In genomic region chr6:15512126-15512525, GRCh38 we compare ENCODE assay signal across 12 cellular contexts.
A peak's percentile ranks its signal among the peaks of the same experiment; 100 is the strongest.
DNase-seq lines count a peak whose midpoint lies in the region; ATAC-seq, FAIRE-seq and TF ChIP-seq lines count a peak whose summit lies in the region.
"Had no signal": no experiment of that assay in that cellular context is flagged by ENCODE, and none has a peak within 500 bp of the region (broad histone marks: within the 10 kb centered on the region; RNA-seq: fewer than 3 reads in every experiment).

No MANE protein-coding gene starts in this region.

- H3K27ac Mint-ChIP-seq in naive thymus-derived CD8-positive, alpha-beta T cell: peak overlapping the region in 5 of 10 donors; percentile 15 to 85 (median 52)

- H2AK5ac ChIP-seq in H1 (ENCODE audit: low read depth, low read length): no peak overlapping the region

- POLR2A ChIA-PET in H1 (lab: Charles Lee; ENCODE audit: partially characterized antibody): interaction anchor here (0.7 to 1.2 kb wide), 2 partner anchors 11 to 12 kb away, joined by 3 to 4 read pairs; no protein-coding TSS in a partner anchor
- POLR2A ChIA-PET in naive thymus-derived CD8-positive, alpha-beta T cell (lab: Charles Lee): no interaction called here

- no peak for TF ChIP-seq POLR2A in NB4 (IDR thresholded peaks at IDR 0.05; ENCODE audit: extremely low read depth, insufficient read length)
- no peak for TF ChIP-seq POLR2A in H1 (IDR thresholded peaks at IDR 0.05; ENCODE audit: control extremely low read depth in 1 of 2, low read depth in 2 of 2, low read length in 2 of 2)

- no peak overlapping the region for H3K4me2 ChIP-seq in H1 (ENCODE audit: insufficient read depth in 1 of 2, low read depth in 2 of 2, low read length in 2 of 2)

- no peaks in the 10 kb centered on the region for H3K9me3 Mint-ChIP-seq in naive thymus-derived CD8-positive, alpha-beta T cell

- H3K4me3 Mint-ChIP-seq in naive thymus-derived CD8-positive, alpha-beta T cell: no peak overlapping the region

- peaks cover 0 to 47% of the 10 kb centered on the region in 2 experiments; a peak in 2 of 4 replicates for H3K79me2 ChIP-seq in H1 (ENCODE audit: control insufficient read depth in 1 of 2, insufficient read depth in 2 of 2, low read length in 2 of 2)

- H2BK12ac ChIP-seq in H1 (ENCODE audit: low read depth, low read length): no peak overlapping the region

- no peak overlapping the region; the same call in 1 of the 2 replicates for H2BK5ac ChIP-seq in H1 (ENCODE audit: low read depth, low read length)

- H3K14ac ChIP-seq in H1 (ENCODE audit: insufficient read length): no peak overlapping the region

- CTCF ChIA-PET in H1 (lab: Charles Lee; ENCODE audit: partially characterized antibody): interaction anchor here (1.0 to 4.9 kb wide), 4 partner anchors 19 to 113 kb away, joined by 3 to 24 read pairs (median 3); no protein-coding TSS in a partner anchor

- ATAC-seq in naive thymus-derived CD8-positive, alpha-beta T cell: no peak
- ATAC-seq in HG02973 (IDR thresholded peaks at IDR 0.05; ENCODE audit: unreplicated experiment): no peak
- ATAC-seq: esophagus mucosa had no signal

- no peak overlapping the region for H4K5ac ChIP-seq in H1 (ENCODE audit: insufficient read length, low read depth, low read length)

- no peak overlapping the region for H3K27ac ChIP-seq in H1 (ENCODE audit: low read depth, low read length)
- H3K27ac ChIP-seq: HL-60, tibial nerve had no signal

- no peak for TF ChIP-seq EP300 in H1 (IDR thresholded peaks at IDR 0.05; ENCODE audit: borderline replicate concordance in 1 of 2, low read depth in 2 of 2, low read length in 2 of 2)

- peak; percentile 50 for DNase-seq in ELF-1 (ENCODE audit: low read depth, low spot score)
- peak; percentile 39 for DNase-seq in NB4 (ENCODE audit: low read depth)
- DNase-seq in H1 (ENCODE audit: low read depth in 1 of 2, low spot score in 2 of 2): no peak
- DNase-seq in occipital lobe (lab: John Stamatoyannopoulos, UW): peak; percentile 28
- no peak for DNase-seq in naive thymus-derived CD8-positive, alpha-beta T cell
- DNase-seq in activated CD8-positive, alpha-beta memory T cell treated with anti-CD3 and anti-CD28 coated beads, Interleukin-2, amount 50 U/mL, for 4 hours: no peak
- DNase-seq in stimulated activated CD4-positive, alpha-beta T cell treated with anti-CD3 and anti-CD28 coated beads, Interleukin-4, amount 100 ng/mL, for 24 hours: no peak
- DNase-seq: NCI-H2107 had no signal

- H3K4me1 ChIP-seq in H1 (replicated peaks in 1 of 4; ENCODE audit: control insufficient read depth in 3 of 4, insufficient read depth in 4 of 4, low read length in 3 of 4): peaks cover 0 to 9% (median 5%) of the 10 kb centered on the region in 4 experiments; a peak in 6 of 7 replicates
- H3K4me1 ChIP-seq: tibial nerve had no signal

- FAIRE-seq in H1 (lab: Jason Lieb, UNC): no peak

- H3K9me3 ChIP-seq in H1 (ENCODE audit: insufficient read depth in 2 of 2, low read depth in 1 of 2, low read length in 1 of 2): no peaks in the 10 kb centered on the region
- H3K9me3 ChIP-seq: tibial nerve had no signal

- no peaks in the 10 kb centered on the region; the same call in 1 of the 2 replicates for H3K23me2 ChIP-seq in H1 (ENCODE audit: low read depth, low read length)

- H3K23ac ChIP-seq in H1 (ENCODE audit: insufficient read length): no peak overlapping the region

- H3K36me3 ChIP-seq in H1 (ENCODE audit: control insufficient read depth in 2 of 4, insufficient read depth in 4 of 4, low read length in 3 of 4): peaks cover 44 to 99% (median 78%) of the 10 kb centered on the region in 4 experiments

- H3K27me3 Mint-ChIP-seq in naive thymus-derived CD8-positive, alpha-beta T cell: no peaks in the 10 kb centered on the region

- no peak overlapping the region for H3K9ac ChIP-seq in H1 (replicated peaks in 1 of 4; ENCODE audit: extremely low read depth in 1 of 4, low read depth in 3 of 4, low read length in 3 of 4)

- H3K36me3 Mint-ChIP-seq in naive thymus-derived CD8-positive, alpha-beta T cell: peaks cover 0 to 79% (median 7%) of the 10 kb centered on the region in 3 donors

- H3K79me1 ChIP-seq in H1 (ENCODE audit: low read depth, low read length): peaks cover 14% of the 10 kb centered on the region; the same call in 1 of the 2 replicates

- peak; percentile 28 to 46; a peak in 3 of 4 replicates for TF ChIP-seq RAD21 in H1 (IDR thresholded peaks at IDR 0.05 in 1 of 2, conservative IDR thresholded peaks at IDR 0.05 in 1 of 2; ENCODE audit: low read depth in 2 of 2, low read length in 2 of 2)

- no peak overlapping the region for H2BK120ac ChIP-seq in H1 (replicated peaks; ENCODE audit: low read depth, low read length)

- peaks cover 5 to 13% (median 11%) of the 10 kb centered on the region in 4 donors for H3K4me1 Mint-ChIP-seq in naive thymus-derived CD8-positive, alpha-beta T cell

- no peak overlapping the region for H2AFZ ChIP-seq in H1 (ENCODE audit: low read length)

- peak; percentile 12 for TF ChIP-seq CTCF in NB4 (IDR thresholded peaks at IDR 0.05; ENCODE audit: low read depth, low read length)
- TF ChIP-seq CTCF in H1 (IDR thresholded peaks at IDR 0.05; ENCODE audit: control extremely low read depth in 1 of 3, insufficient read depth in 1 of 3, low read depth in 1 of 3, low read length in 3 of 3): peak in 2 of 3 experiments; percentile 15 to 21; a peak in 1 of 4 replicates

- no peak overlapping the region for H3K4me3 ChIP-seq in NB4 (ENCODE audit: low read depth, low read length)
- H3K4me3 ChIP-seq in H1 (ENCODE audit: extremely low read depth in 1 of 4, insufficient read depth in 2 of 4, low read depth in 3 of 4, low read length in 4 of 4): no peak overlapping the region
- H3K4me3 ChIP-seq: tibial nerve had no signal

- peaks cover 28 to 37% of the 10 kb centered on the region in 2 experiments for H4K20me1 ChIP-seq in H1 (replicated peaks in 1 of 2; ENCODE audit: control insufficient read depth in 1 of 2, insufficient read depth in 2 of 2, low read length in 2 of 2)

- no peak overlapping the region for H3K4ac ChIP-seq in H1 (replicated peaks; ENCODE audit: insufficient read length, low read depth, low read length)

- no peak overlapping the region for H2BK15ac ChIP-seq in H1 (ENCODE audit: low read length)

- no peaks in the 10 kb centered on the region for H3K27me3 ChIP-seq in H1 (replicated peaks in 1 of 4; ENCODE audit: control insufficient read depth in 3 of 4, extremely low read depth in 1 of 4, insufficient read depth in 3 of 4, low read length in 3 of 4)
- H3K27me3 ChIP-seq: tibial nerve had no signal

- 97% methylated on average over 18 of the region's 18 CpGs; no CpG with 5 or more reads in 1 of the 2 experiments for WGBS in H1 (ENCODE audit: extremely low coverage in 1 of 2, insufficient coverage in 1 of 2, insufficient read length in 1 of 2, insufficient replicate concordance in 2 of 2, low coverage in 1 of 2, low lambda C conversion rate in 2 of 2, missing lambda C conversion rate in 1 of 2), 2 experiments

- no peak overlapping the region; the same call in 1 of the 2 replicates for H4K8ac ChIP-seq in H1 (ENCODE audit: extremely low read depth, insufficient read depth, low read length)

- H2BK20ac ChIP-seq in H1 (ENCODE audit: low read length): no peak overlapping the region

- H4K91ac ChIP-seq in H1 (replicated peaks; ENCODE audit: insufficient read length, low read length): no peak overlapping the region

- H3K18ac ChIP-seq in H1 (ENCODE audit: extremely low read depth, low read length): no peak overlapping the region

- H3K56ac ChIP-seq in H1 (replicated peaks; ENCODE audit: insufficient read length, low read depth, low read length): no peak overlapping the region

TF ChIP-seq in H1, 55 proteins besides CTCF, POLR2A, EP300 and RAD21:
- no peak for TF ChIP-seq KDM1A (IDR thresholded peaks at IDR 0.05; ENCODE audit: borderline replicate concordance, low read length)
- TF ChIP-seq ZNF274 (IDR thresholded peaks at IDR 0.05; ENCODE audit: borderline replicate concordance, extremely low read depth, low read length): no peak
- no peak for TF ChIP-seq RNF2 (IDR thresholded peaks at IDR 0.05; ENCODE audit: borderline replicate concordance, low read depth, low read length, missing control alignments, poor library complexity, severe bottlenecking)
- TF ChIP-seq RBBP5 (IDR thresholded peaks at IDR 0.05; ENCODE audit: borderline replicate concordance, low read depth, low read length): no peak
- peak; percentile 60; the same call in 1 of the 2 replicates for TF ChIP-seq POLR2AphosphoS5 (IDR thresholded peaks at IDR 0.05; ENCODE audit: low read depth, low read length)
TF ChIP-seq in H1: peak in this region for 1.

Comparison
In these comparisons a context has a peak if more than half of its experiments do, and no peak if none do; other contexts are left out.
1. DNase-seq: peak in ELF-1 (single experiment), NB4 (single experiment) and occipital lobe (single experiment); none in H1 (0 of 2), naive thymus-derived CD8-positive, alpha-beta T cell (0 of 10), activated CD8-positive, alpha-beta memory T cell treated with anti-CD3 and anti-CD28 coated beads, Interleukin-2, amount 50 U/mL, for 4 hours (single experiment) and stimulated activated CD4-positive, alpha-beta T cell treated with anti-CD3 and anti-CD28 coated beads, Interleukin-4, amount 100 ng/mL, for 24 hours (single experiment).